Comparison of ENCODE assay signal across 23 cellular contexts in genomic region chr18:62991959-62992358, GRCh38.
A peak's percentile ranks its signal among the peaks of the same experiment; 100 is the strongest.
DNase-seq lines count a peak whose midpoint lies in the region; ATAC-seq, FAIRE-seq and TF ChIP-seq lines count a peak whose summit lies in the region.
"Had no signal": no experiment of that assay in that cellular context is flagged by ENCODE, and none has a peak within 500 bp of the region (broad histone marks: within the 10 kb centered on the region; RNA-seq: fewer than 3 reads in every experiment).

No MANE protein-coding gene starts in this region.

- H3K27ac Mint-ChIP-seq in MCF 10A (ENCODE audit: low read depth, unreplicated experiment) (no peak overlapping the region), GM23338 (no peak overlapping the region)
- peak overlapping the region in 1 of 2 donors; percentile 20 for H3K27ac Mint-ChIP-seq in stimulated activated naive CD8-positive, alpha-beta T cell treated with anti-CD3 and anti-CD28 coated beads, Interleukin-15, amount 100 ng/mL, for 72 hours
- H3K27ac Mint-ChIP-seq: T-helper 1 cell treated with Interleukin-12 subunit alpha and Interleukin-12 subunit beta and Interleukin-4 antibody, amounts not matched to agents 30 μg/mL and 1 μg/mL, for 36 hours had no signal

- H3K9ac ChIP-seq in K562 (ENCODE audit: insufficient read depth in 1 of 2, low read depth in 2 of 2, low read length in 2 of 2), result no peak overlapping the region
- H3K9ac ChIP-seq: BLaER1 treated with 17β-estradiol and CSF1 and Interleukin-3, amounts not matched to agents 10 nM and 100 nM had no signal

- CTCF ChIA-PET in MCF 10A (lab: Yijun Ruan, JAX) (no interaction called here), K562 (lab: Yijun Ruan, JAX; ENCODE audit: low intra/inter-chr PET ratio) (no interaction called here)

- H3K9me2 ChIP-seq in GM23338 (ENCODE audit: insufficient read depth), result no peaks in the 10 kb centered on the region

- POLR2A ChIA-PET in MCF 10A (lab: Yijun Ruan, JAX), result no interaction called here
- POLR2A ChIA-PET in K562 (lab: Yijun Ruan, JAX), result no interaction called here

- intact Hi-C loops in MCF 10A (cut with micrococcal nuclease), result no loop called here
- intact Hi-C loops in breast epithelium (cut with DNase I; ENCODE audit: low total_unique reads), result no loop called here
- intact Hi-C loops in K562 (cut with micrococcal nuclease), result loop anchor here (5.0 kb wide), 1 partner anchor 565 kb away; no protein-coding TSS in a partner anchor

- H3K4me3 ChIP-seq in breast epithelium (no peak overlapping the region), GM23338 (no peak overlapping the region), K562 (no peak overlapping the region)
- H3K4me3 ChIP-seq: BLaER1 treated with 17β-estradiol and CSF1 and Interleukin-3, amounts not matched to agents 10 nM and 100 nM; stomach; upper lobe of left lung had no signal

- no peak for TF ChIP-seq EP300 in K562 (IDR thresholded peaks at IDR 0.05; ENCODE audit: low read length)

- FAIRE-seq in K562 (lab: Jason Lieb, UNC), result peak; percentile 63

- H3K4me1 Mint-ChIP-seq in MCF 10A (ENCODE audit: insufficient read depth, unreplicated experiment) (peaks cover 6% of the 10 kb centered on the region), GM23338 (peaks cover 8% of the 10 kb centered on the region)
- no peaks in the 10 kb centered on the region for H3K4me1 Mint-ChIP-seq in stimulated activated naive CD8-positive, alpha-beta T cell treated with anti-CD3 and anti-CD28 coated beads, Interleukin-15, amount 100 ng/mL, for 72 hours

- H3K4me1 ChIP-seq in breast epithelium (no peaks in the 10 kb centered on the region), GM23338 (ENCODE audit: insufficient read depth) (no peaks in the 10 kb centered on the region), K562 (replicated peaks in 1 of 2; ENCODE audit: control insufficient read depth in 2 of 2, insufficient read depth in 2 of 2, low read length in 2 of 2) (peaks cover 4 to 14% of the 10 kb centered on the region in 2 experiments; a peak in 4 of 5 replicates)
- H3K4me1 ChIP-seq: stomach, upper lobe of left lung had no signal

- H3K9me3 Mint-ChIP-seq in MCF 10A (ENCODE audit: unreplicated experiment), result no peaks in the 10 kb centered on the region
- H3K9me3 Mint-ChIP-seq in GM23338, result peaks cover 6% of the 10 kb centered on the region; the same call in 1 of the 3 replicates
- H3K9me3 Mint-ChIP-seq in stimulated activated naive CD8-positive, alpha-beta T cell treated with anti-CD3 and anti-CD28 coated beads, Interleukin-15, amount 100 ng/mL, for 72 hours, result no peaks in the 10 kb centered on the region
- H3K9me3 Mint-ChIP-seq: T-helper 1 cell treated with Interleukin-12 subunit alpha and Interleukin-12 subunit beta and Interleukin-4 antibody, amounts not matched to agents 30 μg/mL and 1 μg/mL, for 36 hours had no signal

- no peak for DNase-seq in MCF 10A (ENCODE audit: unreplicated experiment)
- no peak for DNase-seq in breast epithelium (ENCODE audit: low spot score in 2 of 2)
- DNase-seq in GM23338 (ENCODE audit: low spot score), result peak; percentile 37
- DNase-seq in K562 (ENCODE audit: extremely low read depth in 1 of 4, low spot score in 3 of 4), result peak; percentile 82 to 90 (median 88)
- no peak for DNase-seq in stimulated activated naive CD8-positive, alpha-beta T cell treated with anti-CD3 and anti-CD28 coated beads, Interleukin-15, amount 100 ng/mL, for 72 hours
- no peak for DNase-seq in NCI-H146 (lab: John Stamatoyannopoulos, UW)
- DNase-seq: ACHN; activated gamma-delta T cell treated with Interleukin-2 at 50 U/mL for 16 hours; activated T-cell treated with anti-CD3 and anti-CD28 coated beads for 4 hours; left cardiac atrium; mesenchymal stem cell; NCI-H1417; NCI-H446 treated with DMSO at 0.1 percent for 48 hours; NK-92 treated with Interleukin-12 subunit alpha and Interleukin-12 subunit beta, amount 100 ng/mL, for 24 hours; retina; stimulated activated CD4-positive, alpha-beta T cell treated with anti-CD3 and anti-CD28 coated beads, Interleukin-4, amount 100 ng/mL, for 4 hours; stomach had no signal

- TF ChIP-seq POLR2A in breast epithelium (IDR thresholded peaks at IDR 0.05) (no peak), K562 (conservative IDR thresholded peaks at IDR 0.05) (no peak)

- H3K27ac ChIP-seq in breast epithelium (no peak overlapping the region), GM23338 (ENCODE audit: low read depth) (no peak overlapping the region), K562 (ENCODE audit: extremely low read depth, low read depth, low read length) (no peak overlapping the region; the same call in 2 of the 3 replicates)
- H3K27ac ChIP-seq: BLaER1 treated with 17β-estradiol and CSF1 and Interleukin-3, amounts not matched to agents 10 nM and 100 nM; HL-60; stomach; upper lobe of left lung had no signal

- TF ChIP-seq CTCF in MCF 10A (IDR thresholded peaks at IDR 0.05; ENCODE audit: unreplicated experiment) (peak; percentile 6), breast epithelium (IDR thresholded peaks at IDR 0.05) (no peak), GM23338 (conservative IDR thresholded peaks at IDR 0.05; ENCODE audit: low read depth in 2 of 2) (peak; percentile 30 to 68), K562 (IDR thresholded peaks at IDR 0.05 in 2 of 3, conservative IDR thresholded peaks at IDR 0.05 in 1 of 3; ENCODE audit: insufficient read depth in 2 of 3, low read depth in 1 of 3, low read length in 3 of 3) (peak; percentile 65 to 74 (median 68))

- H4K20me1 ChIP-seq in GM23338 (replicated peaks; ENCODE audit: insufficient read depth), result no peaks in the 10 kb centered on the region
- no peaks in the 10 kb centered on the region for H4K20me1 ChIP-seq in K562 (replicated peaks; ENCODE audit: control insufficient read depth, insufficient read depth, low read length)
- H4K20me1 ChIP-seq: BLaER1 treated with 17β-estradiol and CSF1 and Interleukin-3, amounts not matched to agents 10 nM and 100 nM had no signal

- in situ Hi-C loops in K562 (cut with MboI), result loop anchor here (25.0 kb wide), 1 partner anchor 805 kb away; the partner anchor contains the start of genes PIGN and RELCH

- ATAC-seq in GM23338 (peak; percentile 15; the same call in 1 of the 3 replicates), K562 (peak; percentile 93), GM18519 (IDR thresholded peaks at IDR 0.05; ENCODE audit: low FRiP score, unreplicated experiment) (no peak), HG02588 (IDR thresholded peaks at IDR 0.05; ENCODE audit: unreplicated experiment) (no peak)
- ATAC-seq in stimulated activated naive CD8-positive, alpha-beta T cell treated with anti-CD3 and anti-CD28 coated beads, Interleukin-15, amount 100 ng/mL, for 72 hours, result peak; percentile 46
- ATAC-seq: left cardiac atrium had no signal

- H3K9me1 ChIP-seq in K562 (ENCODE audit: control insufficient read depth, insufficient read depth, low read length), result no peaks in the 10 kb centered on the region

- no peaks in the 10 kb centered on the region for H3K36me3 Mint-ChIP-seq in MCF 10A (ENCODE audit: insufficient read depth, unreplicated experiment)
- H3K36me3 Mint-ChIP-seq in GM23338 (ENCODE audit: low read depth), result peaks cover 2% of the 10 kb centered on the region; the same call in 1 of the 3 replicates

- H3K9me3 ChIP-seq in breast epithelium (no peaks in the 10 kb centered on the region), K562 (replicated peaks; ENCODE audit: control insufficient read depth, insufficient read depth, low read depth, low read length) (no peaks in the 10 kb centered on the region)
- H3K9me3 ChIP-seq: stomach, upper lobe of left lung had no signal

- WGBS in K562 (ENCODE audit: insufficient coverage, low coverage, missing lambda C conversion rate), result 7% methylated on average over 3 of the region's 18 CpGs

- BruUV-seq in MCF 10A (replicated peaks; lab: Mats Ljungman, UMichigan), result no TSS peak
- BruUV-seq in K562 (replicated peaks; lab: Mats Ljungman, UMichigan), result no TSS peak

- H3F3A ChIP-seq in GM23338 (replicated peaks; ENCODE audit: low read depth), result no peaks in the 10 kb centered on the region

- no peaks in the 10 kb centered on the region for H3K36me3 ChIP-seq in breast epithelium
- no peaks in the 10 kb centered on the region for H3K36me3 ChIP-seq in GM23338 (ENCODE audit: insufficient read depth)
- H3K36me3 ChIP-seq in K562 (ENCODE audit: control insufficient read depth, insufficient read depth, low read length), result no peaks in the 10 kb centered on the region
- H3K36me3 ChIP-seq: BLaER1 treated with 17β-estradiol and CSF1 and Interleukin-3, amounts not matched to agents 10 nM and 100 nM; stomach; upper lobe of left lung had no signal

- peaks cover 13% of the 10 kb centered on the region for H3K27me3 Mint-ChIP-seq in MCF 10A (ENCODE audit: insufficient read depth, unreplicated experiment)
- H3K27me3 Mint-ChIP-seq in GM23338 (ENCODE audit: insufficient read depth, low read depth, poor library complexity), result peaks cover 9% of the 10 kb centered on the region
- peaks cover 22% of the 10 kb centered on the region for H3K27me3 Mint-ChIP-seq in stimulated activated naive CD8-positive, alpha-beta T cell treated with anti-CD3 and anti-CD28 coated beads, Interleukin-15, amount 100 ng/mL, for 72 hours

- H3K4me2 ChIP-seq in GM23338 (no peak overlapping the region), K562 (ENCODE audit: insufficient read depth, low read length) (peak overlapping the region; percentile 41; the same call in 1 of the 2 replicates)
- H3K4me2 ChIP-seq: BLaER1 treated with 17β-estradiol and CSF1 and Interleukin-3, amounts not matched to agents 10 nM and 100 nM had no signal

- H3K4me3 Mint-ChIP-seq in MCF 10A (ENCODE audit: unreplicated experiment) (no peak overlapping the region), GM23338 (no peak overlapping the region)
- no peak overlapping the region for H3K4me3 Mint-ChIP-seq in stimulated activated naive CD8-positive, alpha-beta T cell treated with anti-CD3 and anti-CD28 coated beads, Interleukin-15, amount 100 ng/mL, for 72 hours
- H3K4me3 Mint-ChIP-seq: T-helper 1 cell treated with Interleukin-12 subunit alpha and Interleukin-12 subunit beta and Interleukin-4 antibody, amounts not matched to agents 30 μg/mL and 1 μg/mL, for 36 hours had no signal

- H2AFZ ChIP-seq in GM23338 (no peak overlapping the region), K562 (ENCODE audit: low read depth, low read length) (peak overlapping the region; percentile 90)

- H3K27me3 ChIP-seq in breast epithelium (no peaks in the 10 kb centered on the region), GM23338 (ENCODE audit: insufficient read depth) (no peaks in the 10 kb centered on the region), K562 (ENCODE audit: control insufficient read depth in 2 of 2, insufficient read depth in 2 of 2, low read length in 2 of 2) (no peaks in the 10 kb centered on the region)
- H3K27me3 ChIP-seq: BLaER1 treated with 17β-estradiol and CSF1 and Interleukin-3, amounts not matched to agents 10 nM and 100 nM; upper lobe of left lung had no signal

- peak in 1 of 2 experiments; percentile 51; a peak in 2 of 4 replicates for TF ChIP-seq RAD21 in K562 (CRISPR knock-in tag; conservative IDR thresholded peaks at IDR 0.05 in 1 of 2, IDR thresholded peaks at IDR 0.05 in 1 of 2)

- H3K79me2 ChIP-seq in GM23338 (replicated peaks; ENCODE audit: insufficient read depth) (no peaks in the 10 kb centered on the region), K562 (ENCODE audit: control insufficient read depth, insufficient read depth, low read length) (no peaks in the 10 kb centered on the region)

TF ChIP-seq in GM23338, 12 proteins besides CTCF, POLR2A, EP300 and RAD21 (continues in another document):
- no peak for TF ChIP-seq ZNF114 (CRISPR knock-in tag; IDR thresholded peaks at IDR 0.05)

TF ChIP-seq in K562, 482 proteins besides CTCF, POLR2A, EP300 and RAD21 (continues in another document):
- TF ChIP-seq KDM2B (CRISPR knock-in tag; IDR thresholded peaks at IDR 0.05), result no peak

Comparison
In these comparisons a context has a peak if more than half of its experiments do, and no peak if none do; other contexts are left out.
1. CTCF ChIP-seq: peak in MCF 10A (single experiment), GM23338 (2 of 2) and K562 (3 of 3); none in breast epithelium (0 of 3).
2. DNase-seq: peak in GM23338 (single experiment) and K562 (4 of 4); none in MCF 10A (single experiment), breast epithelium (0 of 2), stimulated activated naive CD8-positive, alpha-beta T cell treated with anti-CD3 and anti-CD28 coated beads, Interleukin-15, amount 100 ng/mL, for 72 hours (0 of 2) and NCI-H146 (single experiment).
3. ATAC-seq: peak in GM23338 (single experiment), K562 (single experiment) and stimulated activated naive CD8-positive, alpha-beta T cell treated with anti-CD3 and anti-CD28 coated beads, Interleukin-15, amount 100 ng/mL, for 72 hours (single experiment); none in GM18519 (single experiment) and HG02588 (single experiment).